ENCODE assay signal across 23 cellular contexts in genomic region chr2:851078-851477, GRCh38.
DNase-seq lines count a peak whose midpoint lies in the region; ATAC-seq, FAIRE-seq and TF ChIP-seq lines count a peak whose summit lies in the region.
"Had no signal": no experiment of that assay in that cellular context is flagged by ENCODE, and none has a peak within 500 bp of the region (broad histone marks: within the 10 kb centered on the region; RNA-seq: fewer than 3 reads in every experiment).

No MANE protein-coding gene starts in this region.

- no peak overlapping the region for H3K4me3 ChIP-seq in vagina
- no peak overlapping the region for H3K4me3 ChIP-seq in gastroesophageal sphincter
- H3K4me3 ChIP-seq: A549; BLaER1 treated with 17β-estradiol and CSF1 and Interleukin-3, amounts not matched to agents 10 nM and 100 nM; GM12878 had no signal

- peaks cover 17% of the 10 kb centered on the region for H3K27me3 Mint-ChIP-seq in nephron progenitor cell (ENCODE audit: low read depth, poor library complexity)
- H3K27me3 Mint-ChIP-seq: CD4-positive, alpha-beta T cell had no signal

- TF ChIP-seq EP300 in gastroesophageal sphincter (IDR thresholded peaks at IDR 0.05) = no peak

- H3K4me3 Mint-ChIP-seq in nephron progenitor cell = no peak overlapping the region
- H3K4me3 Mint-ChIP-seq: B cell; CD4-positive, alpha-beta T cell; CD8-positive, alpha-beta T cell had no signal

- intact Hi-C loops in Right ventricle myocardium inferior (cut with DNase I) = loop anchor here (5.0 to 10.0 kb wide), 2 partner anchors 696 to 964 kb away; no protein-coding TSS in a partner anchor
- intact Hi-C loops in Right ventricle myocardium superior (cut with DNase I) = loop anchor here (5.0 kb wide), 1 partner anchor 696 kb away; no protein-coding TSS in a partner anchor
- intact Hi-C loops in vagina (cut with DNase I) = no loop called here

- H3K4me1 ChIP-seq in vagina (no peaks in the 10 kb centered on the region), gastroesophageal sphincter (no peaks in the 10 kb centered on the region)
- H3K4me1 ChIP-seq: A549, Caco-2 had no signal

- H3K27ac Mint-ChIP-seq in nephron progenitor cell = peak overlapping the region; percentile 81
- H3K27ac Mint-ChIP-seq: B cell; CD4-positive, alpha-beta T cell; CD8-positive, alpha-beta T cell had no signal

- H3K36me3 ChIP-seq in vagina = no peaks in the 10 kb centered on the region
- H3K36me3 ChIP-seq in gastroesophageal sphincter = no peaks in the 10 kb centered on the region

- ATAC-seq in Right ventricle myocardium inferior (no peak), Right ventricle myocardium superior (ENCODE audit: poor library complexity) (no peak), gastroesophageal sphincter (no peak)
- ATAC-seq: CD8-positive, alpha-beta T cell; GM12878 had no signal

- peaks cover 17% of the 10 kb centered on the region for H3K4me1 Mint-ChIP-seq in nephron progenitor cell

- peaks cover 11% of the 10 kb centered on the region for H3K9me3 Mint-ChIP-seq in nephron progenitor cell

- TF ChIP-seq POLR2A in vagina (IDR thresholded peaks at IDR 0.05) = no peak
- TF ChIP-seq POLR2A in gastroesophageal sphincter (IDR thresholded peaks at IDR 0.05) = no peak

- no peak for FAIRE-seq in RCC 7860 (lab: Jason Lieb, UNC)
- FAIRE-seq: A549, D721Med, GM12878, GM12892, GM18507, GM19239 had no signal

- no peaks in the 10 kb centered on the region for H3K9me3 ChIP-seq in vagina
- H3K9me3 ChIP-seq in gastroesophageal sphincter = no peaks in the 10 kb centered on the region
- H3K9me3 ChIP-seq: A549, Caco-2 had no signal

- 83 to 100% methylated on average over 1 to 2 of the region's 3 CpGs for WGBS in gastroesophageal sphincter (ENCODE audit: low coverage in 1 of 2), 2 donors

- H3K36me3 Mint-ChIP-seq in nephron progenitor cell (ENCODE audit: low read depth) = no peaks in the 10 kb centered on the region
- H3K36me3 Mint-ChIP-seq: CD8-positive, alpha-beta T cell had no signal

- DNase-seq in Right ventricle myocardium inferior (ENCODE audit: missing footprints) = peak; percentile 33
- no peak for DNase-seq in Right ventricle myocardium superior
- no peak for DNase-seq in nephron progenitor cell
- peak; percentile 56 to 91 for DNase-seq in vagina (ENCODE audit: extremely low spot score in 2 of 2)
- no peak for DNase-seq in RCC 7860 (ENCODE audit: low spot score)
- DNase-seq: AML-193; Caco-2; Calu3; CD4-positive, alpha-beta T cell; CD8-positive, alpha-beta T cell; DMS79 treated with DMSO at 0.1 percent for 48 hours; GDM1 had no signal

- no peak overlapping the region for H3K27ac ChIP-seq in vagina
- H3K27ac ChIP-seq in gastroesophageal sphincter = no peak overlapping the region
- H3K27ac ChIP-seq: 22Rv1; A549; BLaER1 treated with 17β-estradiol and CSF1 and Interleukin-3, amounts not matched to agents 10 nM and 100 nM; C4-2B had no signal

- no peaks in the 10 kb centered on the region for H3K27me3 ChIP-seq in vagina
- peaks cover 3% of the 10 kb centered on the region for H3K27me3 ChIP-seq in gastroesophageal sphincter
- H3K27me3 ChIP-seq: BLaER1 treated with 17β-estradiol and CSF1 and Interleukin-3, amounts not matched to agents 10 nM and 100 nM had no signal

- TF ChIP-seq CTCF in nephron progenitor cell (IDR thresholded peaks at IDR 0.05) (no peak), vagina (IDR thresholded peaks at IDR 0.05) (no peak), gastroesophageal sphincter (IDR thresholded peaks at IDR 0.05) (no peak)

Comparison
In these comparisons a context has a peak if more than half of its experiments do, and no peak if none do; other contexts are left out.
1. DNase-seq: peak in Right ventricle myocardium inferior (single experiment) and vagina (2 of 2); none in Right ventricle myocardium superior (single experiment), nephron progenitor cell (single experiment) and RCC 7860 (single experiment).